24 cellular contexts compared by ENCODE assay signal in the genomic region with DNA sequence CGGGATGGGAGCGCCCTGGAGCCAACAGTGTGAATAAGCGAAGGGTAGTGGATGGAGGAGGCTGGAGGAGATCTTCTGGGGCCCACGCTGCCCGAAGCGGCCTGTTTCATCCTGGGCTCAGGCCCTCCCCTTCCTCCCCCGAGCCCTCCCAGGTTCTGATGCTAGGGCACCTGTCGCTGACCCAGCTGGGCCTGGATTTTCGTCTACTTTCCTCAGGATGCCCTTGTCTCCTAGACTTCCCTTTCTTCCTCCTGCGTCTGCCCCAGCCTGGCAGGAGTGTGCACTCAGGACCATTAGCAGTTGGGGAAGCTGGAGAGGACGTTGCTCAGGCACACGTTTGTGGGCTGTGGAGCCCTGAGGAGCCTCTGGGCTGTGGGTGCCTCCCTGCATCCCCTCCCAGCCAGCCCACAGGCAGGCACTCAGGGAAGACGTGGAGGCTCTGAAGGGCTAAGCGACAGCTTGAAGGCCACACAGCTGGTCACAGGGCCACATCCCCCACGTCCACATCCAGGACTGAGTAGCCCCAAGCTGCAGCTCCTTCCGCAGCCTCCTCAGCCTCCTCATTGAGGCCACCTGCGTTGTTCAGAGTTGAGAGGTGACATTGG. TPM values are rescaled to one million over a fixed set of nuclear protein-coding genes. Genes with fewer than 3 reads are reported as not detected.
DNase-seq lines count a peak whose midpoint lies in the region; ATAC-seq, FAIRE-seq and TF ChIP-seq lines count a peak whose summit lies in the region.
"Had no signal": no experiment of that assay in that cellular context is flagged by ENCODE, and none has a peak within 500 bp of the region (broad histone marks: within the 10 kb centered on the region; RNA-seq: fewer than 3 reads in every experiment).

No MANE protein-coding gene starts in this region.

- H3K27ac Mint-ChIP-seq in activated T-cell treated with anti-CD3 and anti-CD28 coated beads, Interleukin-2, amount 50 U/mL, for 24 hours = no peak overlapping the region
- H3K27ac Mint-ChIP-seq in GM23338 (no peak overlapping the region), chondrocyte (ENCODE audit: unreplicated experiment) (no peak overlapping the region)
- H3K27ac Mint-ChIP-seq: B cell, CD14-positive monocyte had no signal

- H3F3A ChIP-seq in GM23338 (replicated peaks; ENCODE audit: low read depth) = peaks cover 3% of the 10 kb centered on the region; the same call in 1 of the 2 replicates

- H2AFZ ChIP-seq in GM23338 = peak overlapping the region; percentile 63; the same call in 1 of the 2 replicates
- H2AFZ ChIP-seq: PC-9 had no signal

- H4K20me1 ChIP-seq in GM23338 (replicated peaks; ENCODE audit: insufficient read depth) = no peaks in the 10 kb centered on the region

- no peaks in the 10 kb centered on the region for H3K9me2 ChIP-seq in GM23338 (ENCODE audit: insufficient read depth)

- H3K4me1 Mint-ChIP-seq in activated T-cell treated with anti-CD3 and anti-CD28 coated beads, Interleukin-2, amount 50 U/mL, for 24 hours (ENCODE audit: low read depth) = no peaks in the 10 kb centered on the region
- H3K4me1 Mint-ChIP-seq in GM23338 (peaks cover 3% of the 10 kb centered on the region; the same call in 1 of the 3 replicates), chondrocyte (ENCODE audit: low read depth) (no peaks in the 10 kb centered on the region)
- H3K4me1 Mint-ChIP-seq: B cell, CD14-positive monocyte had no signal

- H3K4me2 ChIP-seq in GM23338 = no peak overlapping the region
- H3K4me2 ChIP-seq: A549, KMS-11, PC-9 had no signal

- H3K4me3 Mint-ChIP-seq in activated T-cell treated with anti-CD3 and anti-CD28 coated beads, Interleukin-2, amount 50 U/mL, for 24 hours = no peak overlapping the region
- H3K4me3 Mint-ChIP-seq in GM23338 (no peak overlapping the region), chondrocyte (ENCODE audit: unreplicated experiment) (no peak overlapping the region)
- H3K4me3 Mint-ChIP-seq: B cell, CD14-positive monocyte had no signal

- H3K27me3 Mint-ChIP-seq in activated T-cell treated with anti-CD3 and anti-CD28 coated beads, Interleukin-2, amount 50 U/mL, for 24 hours = no peaks in the 10 kb centered on the region
- peaks cover 7% of the 10 kb centered on the region for H3K27me3 Mint-ChIP-seq in GM23338 (ENCODE audit: insufficient read depth, low read depth, poor library complexity)
- H3K27me3 Mint-ChIP-seq in chondrocyte (ENCODE audit: low read depth) = peaks cover 1% of the 10 kb centered on the region

- H3K27ac ChIP-seq in GM23338 (ENCODE audit: low read depth) = no peak overlapping the region
- H3K27ac ChIP-seq: A549, KMS-11, PC-9 had no signal

- no peak overlapping the region for H3K4me3 ChIP-seq in GM23338
- H3K4me3 ChIP-seq: A549, PC-9 had no signal

- intact Hi-C loops in sciatic nerve (cut with DNase I) = no loop called here

- peak; percentile 14 for DNase-seq in activated T-cell treated with anti-CD3 and anti-CD28 coated beads, Interleukin-2, amount 50 U/mL, for 24 hours
- DNase-seq in activated T-cell treated with anti-CD3 and anti-CD28 coated beads, Interleukin-2, amount 50 U/mL, for 48 hours = no peak
- no peak for DNase-seq in GM23338 (ENCODE audit: low spot score)
- peak; percentile 66 for DNase-seq in chondrocyte (ENCODE audit: low spot score)
- peak; percentile 33 for DNase-seq in sciatic nerve (ENCODE audit: low spot score)
- DNase-seq in RCC 7860 (ENCODE audit: low spot score) = no peak
- DNase-seq: GOT3, HCEC 1CT, IMR-90, MV-4-11, NCI-H1105 treated with DMSO at 0.1 percent for 48 hours, NCI-H2029 treated with DMSO at 0.1 percent for 48 hours, NCI-H226, NCI-H510A treated with DMSO at 0.1 percent for 48 hours, NCI-H748 treated with DMSO at 0.1 percent for 48 hours, PC-9 had no signal

- no peak for FAIRE-seq in RCC 7860 (lab: Jason Lieb, UNC)
- FAIRE-seq: A549, G401.6, GM18507 had no signal

- no peak for ATAC-seq in GM23338
- no peak for ATAC-seq in sciatic nerve
- no peak for ATAC-seq in GM19035 (IDR thresholded peaks at IDR 0.05; ENCODE audit: unreplicated experiment)
- ATAC-seq in HG03442 (IDR thresholded peaks at IDR 0.05; ENCODE audit: unreplicated experiment) = no peak
- ATAC-seq: A549 had no signal

- H3K36me3 ChIP-seq in GM23338 (ENCODE audit: insufficient read depth) = no peaks in the 10 kb centered on the region

- no peaks in the 10 kb centered on the region for H3K79me2 ChIP-seq in GM23338 (replicated peaks; ENCODE audit: insufficient read depth)

- H3K4me1 ChIP-seq in GM23338 (ENCODE audit: insufficient read depth) = no peaks in the 10 kb centered on the region
- H3K4me1 ChIP-seq: A549 had no signal

- H3K9me3 Mint-ChIP-seq in activated T-cell treated with anti-CD3 and anti-CD28 coated beads, Interleukin-2, amount 50 U/mL, for 24 hours = no peaks in the 10 kb centered on the region
- H3K9me3 Mint-ChIP-seq in GM23338 (no peaks in the 10 kb centered on the region), chondrocyte (ENCODE audit: low read depth) (no peaks in the 10 kb centered on the region)

- H3K36me3 Mint-ChIP-seq in activated T-cell treated with anti-CD3 and anti-CD28 coated beads, Interleukin-2, amount 50 U/mL, for 24 hours (ENCODE audit: low read depth) = no peaks in the 10 kb centered on the region
- H3K36me3 Mint-ChIP-seq in GM23338 (ENCODE audit: low read depth) (no peaks in the 10 kb centered on the region), chondrocyte (ENCODE audit: low read depth) (no peaks in the 10 kb centered on the region)
- H3K36me3 Mint-ChIP-seq: CD14-positive monocyte had no signal

- TF ChIP-seq CTCF in GM23338 (conservative IDR thresholded peaks at IDR 0.05; ENCODE audit: low read depth in 2 of 2) (no peak), chondrocyte (IDR thresholded peaks at IDR 0.05) (no peak)

- H3K27me3 ChIP-seq in GM23338 (ENCODE audit: insufficient read depth) = no peaks in the 10 kb centered on the region

TF ChIP-seq in GM23338, 12 proteins besides CTCF, POLR2A, EP300 and RAD21:
- TF ChIP-seq POLR2AphosphoS5 (IDR thresholded peaks at IDR 0.05; ENCODE audit: low read depth) (no peak), NANOG (IDR thresholded peaks at IDR 0.05; ENCODE audit: borderline replicate concordance) (no peak), EZH2phosphoT487 (IDR thresholded peaks at IDR 0.05; ENCODE audit: unreplicated experiment) (no peak), EZH2 (IDR thresholded peaks at IDR 0.05; ENCODE audit: low read depth, unreplicated experiment) (no peak)

RNA-seq across cellular contexts. Expression of gene PIGZ, which starts 23.9 kb away (rescaled TPM):
- not detected in 2 replicates for total RNA-seq in GM23338 (2014; rRNA removed; shearing (Covaris generic))
- polyA plus RNA-seq in GM23338 (2016; fragmentation: Nextera tagmentation; extraction: Ambion mirVana) = 0.16 TPM in 1 of 2 replicates, not detected in the other
- total RNA-seq in chondrocyte (8.8 to 10.1 TPM (median 9.9 TPM) in 3 replicates), sciatic nerve (5.4 TPM)

RNA-seq across cellular contexts. Expression of gene MELTF, which starts 37.1 kb away (rescaled TPM):
- 5.2 and 5.4 TPM in 2 replicates for total RNA-seq in GM23338 (2014; rRNA removed; shearing (Covaris generic))
- 1.3 and 1.4 TPM in 2 replicates for polyA plus RNA-seq in GM23338 (2016; fragmentation: Nextera tagmentation; extraction: Ambion mirVana)
- total RNA-seq in chondrocyte (4.5 to 5.2 TPM (median 5.1 TPM) in 3 replicates), sciatic nerve (5.3 TPM)

RNA-seq across cellular contexts. Expression of gene NCBP2, which starts 50.2 kb away (rescaled TPM):
- 72.7 and 78.4 TPM in 2 replicates for total RNA-seq in GM23338 (2014; rRNA removed; shearing (Covaris generic))
- 83.8 and 98.9 TPM in 2 replicates for polyA plus RNA-seq in GM23338 (2016; fragmentation: Nextera tagmentation; extraction: Ambion mirVana)
- total RNA-seq in chondrocyte (59.5 to 67.2 TPM (median 61.5 TPM) in 3 replicates), sciatic nerve (39.9 TPM)

Comparison
In these comparisons a context has a peak if more than half of its experiments do, and no peak if none do; other contexts are left out.
1. DNase-seq: peak in activated T-cell treated with anti-CD3 and anti-CD28 coated beads, Interleukin-2, amount 50 U/mL, for 24 hours (single experiment), chondrocyte (single experiment) and sciatic nerve (single experiment); none in activated T-cell treated with anti-CD3 and anti-CD28 coated beads, Interleukin-2, amount 50 U/mL, for 48 hours (0 of 2), GM23338 (single experiment) and RCC 7860 (single experiment).